In genomic region chr1:8427986-8428385, GRCh38 we compare ENCODE assay signal across 10 cellular contexts.
A peak's percentile ranks its signal among the peaks of the same experiment; 100 is the strongest.
DNase-seq lines count a peak whose midpoint lies in the region; ATAC-seq and TF ChIP-seq lines count a peak whose summit lies in the region.
"Had no signal": no experiment of that assay in that cellular context is flagged by ENCODE, and none has a peak within 500 bp of the region (broad histone marks: within the 10 kb centered on the region; RNA-seq: fewer than 3 reads in every experiment).

No MANE protein-coding gene starts in this region.

- DNase-seq in CD8-positive, alpha-beta T cell: no peak
- DNase-seq in MG63: peak; percentile 49
- DNase-seq in neural progenitor cell (ENCODE audit: low spot score): no peak
- no peak for DNase-seq in stimulated activated CD4-positive, alpha-beta T cell treated with anti-CD3 and anti-CD28 coated beads, Interleukin-4, amount 100 ng/mL, for 4 hours
- DNase-seq: DMS79, NCI-H510A treated with DMSO at 0.1 percent for 48 hours had no signal

- peaks cover 52% of the 10 kb centered on the region for H4K20me1 ChIP-seq in neural progenitor cell (ENCODE audit: low read depth)

- no peak overlapping the region for H3K9ac ChIP-seq in neural progenitor cell

- H3F3A ChIP-seq in neural progenitor cell (ENCODE audit: low read depth): peaks cover 28% of the 10 kb centered on the region

- peaks cover 80% of the 10 kb centered on the region for H3K4me1 Mint-ChIP-seq in CD8-positive, alpha-beta T cell (ENCODE audit: low read depth)
- H3K4me1 Mint-ChIP-seq in brain (peaks cover 51% of the 10 kb centered on the region), neural progenitor cell (peaks cover 40% of the 10 kb centered on the region)

- TF ChIP-seq CTCF in CD8-positive, alpha-beta T cell (IDR thresholded peaks at IDR 0.05): no peak
- TF ChIP-seq CTCF in brain (conservative IDR thresholded peaks at IDR 0.05): no peak
- TF ChIP-seq CTCF in neural progenitor cell (IDR thresholded peaks at IDR 0.05): no peak

- H3K4me2 ChIP-seq in neural progenitor cell: no peak overlapping the region

- H3K79me2 ChIP-seq in neural progenitor cell (ENCODE audit: low read depth): peaks cover 41% of the 10 kb centered on the region

- POLR2A ChIA-PET in CD8-positive, alpha-beta T cell (lab: Charles Lee): interaction anchor here (0.6 to 1.7 kb wide), 3 partner anchors 14 to 451 kb away, joined by 3 to 5 read pairs (median 3); partner anchors contain the start of gene ENO1

- peaks cover 70% of the 10 kb centered on the region for H3K4me1 ChIP-seq in CD8-positive, alpha-beta T cell (ENCODE audit: insufficient read depth, low read length)
- peaks cover 12% of the 10 kb centered on the region for H3K4me1 ChIP-seq in neural progenitor cell

- H3K9me3 Mint-ChIP-seq in CD8-positive, alpha-beta T cell: no peaks in the 10 kb centered on the region
- H3K9me3 Mint-ChIP-seq in brain (no peaks in the 10 kb centered on the region), neural progenitor cell (no peaks in the 10 kb centered on the region)

- H2AFZ ChIP-seq in neural progenitor cell (replicated peaks): no peak overlapping the region

- H3K9me3 ChIP-seq in CD8-positive, alpha-beta T cell (ENCODE audit: low read length): no peaks in the 10 kb centered on the region
- no peaks in the 10 kb centered on the region for H3K9me3 ChIP-seq in MG63
- H3K9me3 ChIP-seq in neural progenitor cell (ENCODE audit: low read depth): no peaks in the 10 kb centered on the region

- intact Hi-C loops in CD8-positive, alpha-beta T cell (cut with DNase I, micrococcal nuclease): loop anchor here in 1 of 2 experiments (10.0 kb wide), 1 partner anchor 277 kb away; no protein-coding TSS in a partner anchor

- peaks cover 2% of the 10 kb centered on the region for H3K36me3 Mint-ChIP-seq in CD8-positive, alpha-beta T cell
- no peaks in the 10 kb centered on the region for H3K36me3 Mint-ChIP-seq in brain
- peaks cover 5% of the 10 kb centered on the region for H3K36me3 Mint-ChIP-seq in neural progenitor cell

- CTCF ChIA-PET in CD8-positive, alpha-beta T cell (lab: Charles Lee): interaction anchor here (0.9 to 1.3 kb wide), 3 partner anchors 11 to 276 kb away, joined by 3 read pairs; no protein-coding TSS in a partner anchor

- no peak overlapping the region for H3K4me3 ChIP-seq in CD8-positive, alpha-beta T cell (ENCODE audit: low read depth, low read length)
- no peak overlapping the region for H3K4me3 ChIP-seq in MG63
- H3K4me3 ChIP-seq in neural progenitor cell: no peak overlapping the region

- H3K27ac ChIP-seq in CD8-positive, alpha-beta T cell (ENCODE audit: low read depth, low read length): no peak overlapping the region
- peak overlapping the region; percentile 24 for H3K27ac ChIP-seq in neural progenitor cell

- H3K36me3 ChIP-seq in CD8-positive, alpha-beta T cell (ENCODE audit: insufficient read depth, low read length): no peaks in the 10 kb centered on the region
- no peaks in the 10 kb centered on the region for H3K36me3 ChIP-seq in MG63
- H3K36me3 ChIP-seq in neural progenitor cell: no peaks in the 10 kb centered on the region

- no peaks in the 10 kb centered on the region for H3K27me3 Mint-ChIP-seq in CD8-positive, alpha-beta T cell (ENCODE audit: low read depth)
- peaks cover 3% of the 10 kb centered on the region for H3K27me3 Mint-ChIP-seq in brain
- H3K27me3 Mint-ChIP-seq in neural progenitor cell (ENCODE audit: insufficient read depth, low read depth): no peaks in the 10 kb centered on the region

- ATAC-seq in CD8-positive, alpha-beta T cell: no peak
- ATAC-seq in GM18873 (IDR thresholded peaks at IDR 0.05; ENCODE audit: low FRiP score, unreplicated experiment): no peak
- ATAC-seq in HG02571 (IDR thresholded peaks at IDR 0.05; ENCODE audit: unreplicated experiment): no peak
- ATAC-seq in GM21723 (IDR thresholded peaks at IDR 0.05; ENCODE audit: unreplicated experiment): no peak

- no peaks in the 10 kb centered on the region for H3K27me3 ChIP-seq in CD8-positive, alpha-beta T cell (ENCODE audit: insufficient read depth, low read length)
- no peaks in the 10 kb centered on the region for H3K27me3 ChIP-seq in MG63
- H3K27me3 ChIP-seq in neural progenitor cell: no peaks in the 10 kb centered on the region

- H3K4me3 Mint-ChIP-seq in CD8-positive, alpha-beta T cell: peak overlapping the region; percentile 23
- H3K4me3 Mint-ChIP-seq in brain (no peak overlapping the region), neural progenitor cell (no peak overlapping the region)

- H3K27ac Mint-ChIP-seq in CD8-positive, alpha-beta T cell: peak overlapping the region; percentile 76
- peak overlapping the region in 3 of 5 experiments; percentile 30 to 96 (median 78) for H3K27ac Mint-ChIP-seq in brain
- no peak overlapping the region for H3K27ac Mint-ChIP-seq in neural progenitor cell
